In genomic region chr12:3491938-3492867, GRCh38 we compare ENCODE assay signal across 9 cellular contexts. TPM values are rescaled to one million over a fixed set of nuclear protein-coding genes. Genes with fewer than 3 reads are reported as not detected.
A peak's percentile ranks its signal among the peaks of the same experiment; 100 is the strongest.
DNase-seq lines count a peak whose midpoint lies in the region; ATAC-seq and TF ChIP-seq lines count a peak whose summit lies in the region.
"Had no signal": no experiment of that assay in that cellular context is flagged by ENCODE, and none has a peak within 500 bp of the region (broad histone marks: within the 10 kb centered on the region; RNA-seq: fewer than 3 reads in every experiment).

No MANE protein-coding gene starts in this region.

- no peaks in the 10 kb centered on the region for H3K36me3 ChIP-seq in parathyroid adenoma (ENCODE audit: control insufficient read depth, insufficient read depth, low read length)
- H3K36me3 ChIP-seq: SJSA1 had no signal

- H3K27me3 ChIP-seq in parathyroid adenoma (ENCODE audit: control insufficient read depth, insufficient read depth, low read length): peaks cover 20% of the 10 kb centered on the region

- H3K9me3 Mint-ChIP-seq in activated T-helper 2 cell treated with anti-CD3 and anti-CD28 coated beads, Interferon-gamma antibody, Interleukin-2, Interleukin-4, amounts not matched to agents 10 μg/mL and 5 μg/mL and 100 μg/mL, durations not matched to agents 14 hours and 24 hours and 36 hours: no peaks in the 10 kb centered on the region

- no peak overlapping the region for H3K27ac ChIP-seq in parathyroid adenoma
- H3K27ac ChIP-seq: SJSA1 had no signal

- H3K36me3 Mint-ChIP-seq in activated T-helper 2 cell treated with anti-CD3 and anti-CD28 coated beads, Interferon-gamma antibody, Interleukin-2, Interleukin-4, amounts not matched to agents 10 μg/mL and 5 μg/mL and 100 μg/mL, durations not matched to agents 14 hours and 24 hours and 36 hours (ENCODE audit: low read depth): no peaks in the 10 kb centered on the region

- intact Hi-C loops in activated T-helper 2 cell treated with anti-CD3 and anti-CD28 coated beads, Interferon-gamma antibody, Interleukin-2, Interleukin-4, amounts not matched to agents 10 μg/mL and 5 μg/mL and 100 μg/mL, durations not matched to agents 14 hours and 24 hours and 36 hours (cut with micrococcal nuclease): no loop called here
- intact Hi-C loops in Right ventricle myocardium inferior (cut with DNase I): loop anchor here (10.0 kb wide), 1 partner anchor 283 kb away; no protein-coding TSS in a partner anchor

- no peak overlapping the region for H3K4me3 ChIP-seq in parathyroid adenoma (ENCODE audit: low read depth, low read length)
- H3K4me3 ChIP-seq: SJSA1 had no signal

- no peak overlapping the region for H3K27ac Mint-ChIP-seq in activated T-helper 2 cell treated with anti-CD3 and anti-CD28 coated beads, Interferon-gamma antibody, Interleukin-2, Interleukin-4, amounts not matched to agents 10 μg/mL and 5 μg/mL and 100 μg/mL, durations not matched to agents 14 hours and 24 hours and 36 hours

- peak; percentile 89 for DNase-seq in GM13977 (ENCODE audit: low spot score)
- DNase-seq in NCI-H526 (lab: John Stamatoyannopoulos, UW): peak; percentile 5 to 77
- peak; percentile 29 for DNase-seq in activated T-helper 2 cell treated with anti-CD3 and anti-CD28 coated beads, Interferon-gamma antibody, Interleukin-2, Interleukin-4, amounts not matched to agents 10 μg/mL and 5 μg/mL and 100 μg/mL, durations not matched to agents 14 hours and 24 hours and 36 hours (ENCODE audit: low spot score)
- no peak for DNase-seq in Right ventricle myocardium inferior (ENCODE audit: missing footprints)

- in situ Hi-C loops in GM13977 (cut with MboI; ENCODE audit: low pct_unique_long_range_greater_than_20kb, low sequenced_read_pairs, unreplicated experiment): no loop called here

- no peaks in the 10 kb centered on the region for H3K4me1 Mint-ChIP-seq in activated T-helper 2 cell treated with anti-CD3 and anti-CD28 coated beads, Interferon-gamma antibody, Interleukin-2, Interleukin-4, amounts not matched to agents 10 μg/mL and 5 μg/mL and 100 μg/mL, durations not matched to agents 14 hours and 24 hours and 36 hours (ENCODE audit: low read depth)

- TF ChIP-seq CTCF in GM13977 (IDR thresholded peaks at IDR 0.05; ENCODE audit: extremely low read depth, insufficient read depth, missing control alignments) (no peak), parathyroid adenoma (IDR thresholded peaks at IDR 0.05) (no peak)

- H2AFZ ChIP-seq in parathyroid adenoma: peak overlapping the region; percentile 90

- H3K79me2 ChIP-seq in parathyroid adenoma: no peaks in the 10 kb centered on the region

- H3K27me3 Mint-ChIP-seq in activated T-helper 2 cell treated with anti-CD3 and anti-CD28 coated beads, Interferon-gamma antibody, Interleukin-2, Interleukin-4, amounts not matched to agents 10 μg/mL and 5 μg/mL and 100 μg/mL, durations not matched to agents 14 hours and 24 hours and 36 hours (ENCODE audit: low read depth): peaks cover 50% of the 10 kb centered on the region

- H3K4me1 ChIP-seq in parathyroid adenoma: peaks cover 9% of the 10 kb centered on the region
- H3K4me1 ChIP-seq: SJSA1 had no signal

- H3K9ac ChIP-seq in parathyroid adenoma: no peak overlapping the region

- H3K4me2 ChIP-seq in parathyroid adenoma (ENCODE audit: low read length): peak overlapping the region; percentile 50

- ATAC-seq in Right ventricle myocardium inferior: peak; percentile 76
- no peak for ATAC-seq in GM21786 (IDR thresholded peaks at IDR 0.05; ENCODE audit: unreplicated experiment)
- no peak for ATAC-seq in GM21825 (IDR thresholded peaks at IDR 0.05; ENCODE audit: unreplicated experiment)
- no peak for ATAC-seq in HG03159 (IDR thresholded peaks at IDR 0.05; ENCODE audit: unreplicated experiment)

- no peak overlapping the region for H3K4me3 Mint-ChIP-seq in activated T-helper 2 cell treated with anti-CD3 and anti-CD28 coated beads, Interferon-gamma antibody, Interleukin-2, Interleukin-4, amounts not matched to agents 10 μg/mL and 5 μg/mL and 100 μg/mL, durations not matched to agents 14 hours and 24 hours and 36 hours (ENCODE audit: low read depth)

- H3K9me3 ChIP-seq in parathyroid adenoma (ENCODE audit: control insufficient read depth, low read length): no peaks in the 10 kb centered on the region
- H3K9me3 ChIP-seq: SJSA1 had no signal

RNA-seq across cellular contexts. Expression of gene PRMT8, which starts 1.2 kb away (rescaled TPM):
- not detected in 2 replicates for total RNA-seq in activated T-helper 2 cell treated with anti-CD3 and anti-CD28 coated beads, Interferon-gamma antibody, Interleukin-2, Interleukin-4, amounts not matched to agents 10 μg/mL and 5 μg/mL and 100 μg/mL, durations not matched to agents 14 hours and 24 hours and 36 hours
- total RNA-seq in Right ventricle myocardium inferior: not detected
- total RNA-seq: SJSA1 had no signal
